Comparison of ENCODE assay signal across 16 cellular contexts in the genomic region with DNA sequence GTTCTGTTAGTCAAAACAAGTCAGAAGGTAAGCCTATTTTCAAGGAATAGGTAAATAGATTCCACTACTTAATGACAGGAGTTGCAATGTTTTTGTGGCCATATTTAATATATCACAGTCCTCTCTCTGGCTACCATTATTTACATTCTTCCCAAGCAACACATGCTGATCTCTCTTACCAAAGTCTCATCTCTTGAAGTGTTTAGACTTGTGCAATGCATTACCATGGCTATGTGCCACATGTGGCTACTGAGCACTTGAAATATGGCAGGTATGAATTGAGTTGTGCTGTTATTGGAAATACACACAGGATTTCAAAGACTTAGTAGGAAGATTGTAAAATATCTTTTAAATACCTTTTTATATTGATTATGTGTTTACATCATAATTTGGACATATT.
DNase-seq lines count a peak whose midpoint lies in the region; ATAC-seq, FAIRE-seq and TF ChIP-seq lines count a peak whose summit lies in the region.
"Had no signal": no experiment of that assay in that cellular context is flagged by ENCODE, and none has a peak within 500 bp of the region (broad histone marks: within the 10 kb centered on the region; RNA-seq: fewer than 3 reads in every experiment).

No MANE protein-coding gene starts in this region.

- TF ChIP-seq CTCF in astrocyte (IDR thresholded peaks at IDR 0.05; ENCODE audit: insufficient read depth, low read depth, low read length) (no peak), tibial artery (IDR thresholded peaks at IDR 0.05) (no peak)

- H3K27ac Mint-ChIP-seq in astrocyte (ENCODE audit: unreplicated experiment), result no peak overlapping the region

- H3K27ac ChIP-seq in astrocyte (ENCODE audit: low read depth, low read length) (no peak overlapping the region), tibial artery (peak overlapping the region; percentile 39 to 58)
- H3K27ac ChIP-seq: SJSA1 had no signal

- H3K4me1 ChIP-seq in astrocyte (ENCODE audit: insufficient read depth, low read length) (no peaks in the 10 kb centered on the region), tibial artery (peaks cover 0 to 54% (median 12%) of the 10 kb centered on the region in 4 donors)
- H3K4me1 ChIP-seq: SJSA1 had no signal

- no peaks in the 10 kb centered on the region for H3K79me2 ChIP-seq in astrocyte (ENCODE audit: insufficient read depth, low read length)

- intact Hi-C loops in tibial artery (cut with DNase I; ENCODE audit: low total_unique reads), result no loop called here

- H3K9me3 Mint-ChIP-seq in astrocyte (ENCODE audit: unreplicated experiment), result no peaks in the 10 kb centered on the region

- FAIRE-seq in astrocyte (lab: Jason Lieb, UNC), result no peak
- FAIRE-seq: GM19239 had no signal

- H3K9ac ChIP-seq in astrocyte (ENCODE audit: low read length), result no peak overlapping the region

- DNase-seq in GM04504 (ENCODE audit: low read depth) (peak; percentile 5), astrocyte (ENCODE audit: low read depth) (peak; percentile 29), fibroblast of peridontal ligament (ENCODE audit: extremely low read depth) (peak; percentile 45), tibial artery (no peak)
- no peak for DNase-seq in activated naive CD4-positive, alpha-beta T cell treated with anti-CD3 and anti-CD28 coated beads, Interleukin-2, amount 50 U/mL, for 16 hours
- no peak for DNase-seq in activated CD4-positive, alpha-beta T cell treated with anti-CD3 and anti-CD28 coated beads, Interleukin-2, amount 50 U/mL, for 48 hours
- DNase-seq: C1 segment of cervical spinal cord, MV-4-11, NCI-H1417 treated with DMSO at 0.1 percent for 48 hours, NCI-H1930, NCI-H2171 treated with DMSO at 0.1 percent for 48 hours, NCI-H510A treated with DMSO at 0.1 percent for 48 hours had no signal

- no peaks in the 10 kb centered on the region for H3K27me3 Mint-ChIP-seq in astrocyte (ENCODE audit: low read depth, unreplicated experiment)

- no peaks in the 10 kb centered on the region for H3K27me3 ChIP-seq in astrocyte (ENCODE audit: insufficient read depth, low read length)
- no peaks in the 10 kb centered on the region for H3K27me3 ChIP-seq in tibial artery
- H3K27me3 ChIP-seq: SJSA1 had no signal

- H3K4me3 ChIP-seq in astrocyte (ENCODE audit: insufficient read depth, low read depth, low read length), result no peak overlapping the region
- H3K4me3 ChIP-seq in tibial artery, result no peak overlapping the region
- H3K4me3 ChIP-seq: HAP-1, SJSA1 had no signal

- no peaks in the 10 kb centered on the region for H3K4me1 Mint-ChIP-seq in astrocyte (ENCODE audit: low read depth, unreplicated experiment)

- H3K4me3 Mint-ChIP-seq in astrocyte (ENCODE audit: unreplicated experiment), result no peak overlapping the region

- H2AFZ ChIP-seq in astrocyte (ENCODE audit: low read depth, low read length), result no peak overlapping the region

- no peaks in the 10 kb centered on the region for H3K36me3 Mint-ChIP-seq in astrocyte (ENCODE audit: low read depth, unreplicated experiment)

- no peaks in the 10 kb centered on the region for H3K9me3 ChIP-seq in astrocyte (ENCODE audit: insufficient read depth, low read depth, low read length)
- H3K9me3 ChIP-seq in tibial artery, result no peaks in the 10 kb centered on the region
- H3K9me3 ChIP-seq: HAP-1 had no signal

- ATAC-seq in HG03108 (IDR thresholded peaks at IDR 0.05; ENCODE audit: unreplicated experiment), result no peak

- H3K36me3 ChIP-seq in astrocyte (ENCODE audit: insufficient read depth, low read length) (no peaks in the 10 kb centered on the region), tibial artery (peaks cover 0 to 4% (median 0%) of the 10 kb centered on the region in 3 donors)
- H3K36me3 ChIP-seq: HAP-1, SJSA1 had no signal

- H4K20me1 ChIP-seq in astrocyte (ENCODE audit: insufficient read depth, low read length), result no peaks in the 10 kb centered on the region

- no peak overlapping the region for H3K4me2 ChIP-seq in astrocyte (ENCODE audit: low read length)

Comparison
In these comparisons a context has a peak if more than half of its experiments do, and no peak if none do; other contexts are left out.
1. DNase-seq: peak in GM04504 (single experiment), astrocyte (single experiment) and fibroblast of peridontal ligament (single experiment); none in tibial artery (0 of 2), activated naive CD4-positive, alpha-beta T cell treated with anti-CD3 and anti-CD28 coated beads, Interleukin-2, amount 50 U/mL, for 16 hours (single experiment) and activated CD4-positive, alpha-beta T cell treated with anti-CD3 and anti-CD28 coated beads, Interleukin-2, amount 50 U/mL, for 48 hours (0 of 2).